30 cellular contexts compared by ENCODE assay signal in the genomic region with DNA sequence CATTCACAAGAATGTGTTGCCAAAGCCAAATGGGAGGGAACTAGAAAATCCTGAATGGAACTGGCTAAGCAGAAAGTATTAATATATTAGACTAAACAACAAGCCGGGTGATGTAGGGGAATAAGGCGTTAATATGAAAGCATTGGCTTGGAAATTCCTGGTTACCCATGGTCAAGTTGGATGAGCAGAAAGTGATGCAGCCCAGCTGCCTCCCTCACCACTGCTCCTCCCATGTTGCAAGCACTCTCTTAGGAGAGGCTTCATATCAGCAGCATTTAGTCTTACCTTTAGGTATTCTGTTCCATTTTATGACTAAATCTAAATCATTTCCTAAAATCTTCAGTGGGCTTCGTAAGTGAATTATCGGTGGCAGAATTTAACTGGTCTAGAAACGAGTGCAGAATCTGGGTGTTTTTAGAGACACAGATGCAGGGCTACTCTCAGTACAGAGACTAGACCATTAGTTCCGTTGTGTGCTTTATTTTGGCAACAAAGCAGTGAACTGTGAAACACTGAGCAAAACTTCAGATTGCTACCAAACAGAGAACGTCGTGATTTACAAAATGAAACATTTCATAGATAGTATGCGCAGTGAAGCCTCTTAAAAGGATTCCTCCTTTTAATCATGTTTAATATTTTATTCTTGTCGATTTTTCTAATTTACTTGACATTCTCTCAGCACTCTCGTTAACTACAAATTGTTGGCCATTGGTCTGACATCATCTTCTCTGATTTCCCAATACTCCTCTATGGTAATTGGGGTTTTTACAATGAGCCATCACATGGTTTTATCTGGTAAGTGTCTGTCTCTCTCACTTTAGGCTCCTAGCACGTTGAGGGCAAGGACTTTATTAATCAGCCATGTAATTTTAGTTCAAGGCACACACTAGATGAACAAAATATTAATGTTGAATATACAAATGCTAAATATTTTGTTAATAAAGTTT. TPM values are rescaled to one million over a fixed set of nuclear protein-coding genes. Genes with fewer than 3 reads are reported as not detected.
DNase-seq lines count a peak whose midpoint lies in the region; ATAC-seq and TF ChIP-seq lines count a peak whose summit lies in the region.
"Had no signal": no experiment of that assay in that cellular context is flagged by ENCODE, and none has a peak within 500 bp of the region (broad histone marks: within the 10 kb centered on the region; RNA-seq: fewer than 3 reads in every experiment).

No MANE protein-coding gene starts in this region.

- H2AFZ ChIP-seq in fibroblast of lung (ENCODE audit: low read length) = peak overlapping the region; percentile 18
- H2AFZ ChIP-seq: PC-9 had no signal

- DNase-seq in NOMO-1 treated with DMSO at 0.1 percent for 48 hours (lab: John Stamatoyannopoulos, UW; ENCODE audit: unreplicated experiment) = peak; percentile 37
- DNase-seq in NOMO-1 (lab: John Stamatoyannopoulos, UW; ENCODE audit: unreplicated experiment in 2 of 2) = no peak
- peak; percentile 82 for DNase-seq in NAMALWA (ENCODE audit: low spot score)
- peak in 1 of 2 donors; percentile 76 for DNase-seq in fibroblast of lung (ENCODE audit: low read depth in 2 of 2)
- no peak for DNase-seq in upper lobe of right lung
- DNase-seq in iPS-NIHi7 (ENCODE audit: extremely low spot score) = no peak
- DNase-seq in KG1 (lab: John Stamatoyannopoulos, UW) = no peak
- no peak for DNase-seq in WERI-Rb-1
- DNase-seq: 8988T; activated CD4-positive, alpha-beta T cell treated with anti-CD3 and anti-CD28 coated beads, Interleukin-2, amount 10 ng/mL, durations not matched to agents 24 days and 14 days; activated CD8-positive, alpha-beta memory T cell treated with anti-CD3 and anti-CD28 coated beads, Interleukin-2, amount 10 ng/mL, durations not matched to agents 7 days and 5 days; activated naive CD4-positive, alpha-beta T cell treated with anti-CD3 and anti-CD28 coated beads, Interleukin-2, amount 50 U/mL, for 16 hours; amygdala; CD8-positive, alpha-beta memory T cell; DMS153; effector memory CD8-positive, alpha-beta T cell; gastrocnemius medialis; H7; hypothalamus; left ventricle myocardium superior; NCI-H2081 treated with DMSO at 0.1 percent for 48 hours; NCI-H82; PC-9; psoas muscle; SHP77; T-cell had no signal

- no peak overlapping the region for H3K9ac ChIP-seq in fibroblast of lung (ENCODE audit: insufficient read depth, low read length)

- peak overlapping the region; percentile 48 for H3K4me2 ChIP-seq in fibroblast of lung (ENCODE audit: extremely low read depth, insufficient read depth, low read length)
- H3K4me2 ChIP-seq: PC-9 had no signal

- H3K4me1 ChIP-seq in fibroblast of lung (ENCODE audit: control insufficient read depth, extremely low read depth, insufficient read depth, low read length) (no peaks in the 10 kb centered on the region), upper lobe of right lung (peaks cover 5% of the 10 kb centered on the region)
- H3K4me1 ChIP-seq: gastrocnemius medialis, psoas muscle had no signal

- TF ChIP-seq CTCF in fibroblast of lung (conservative IDR thresholded peaks at IDR 0.05 in 1 of 2, IDR thresholded peaks at IDR 0.05 in 1 of 2; ENCODE audit: low read depth in 1 of 2, low read length in 2 of 2) (no peak), upper lobe of right lung (IDR thresholded peaks at IDR 0.05) (no peak), WERI-Rb-1 (IDR thresholded peaks at IDR 0.05; ENCODE audit: low read depth, low read length) (no peak)

- no peaks in the 10 kb centered on the region for H4K20me1 ChIP-seq in fibroblast of lung (ENCODE audit: control insufficient read depth, extremely low read depth, insufficient read depth, low read length)

- H3K27me3 ChIP-seq in fibroblast of lung (ENCODE audit: control insufficient read depth, insufficient read depth, low read length) = no peaks in the 10 kb centered on the region
- no peaks in the 10 kb centered on the region for H3K27me3 ChIP-seq in upper lobe of right lung
- H3K27me3 ChIP-seq in WERI-Rb-1 (ENCODE audit: insufficient read depth, low read depth, severe bottlenecking) = no peaks in the 10 kb centered on the region
- H3K27me3 ChIP-seq: gastrocnemius medialis had no signal

- H3K79me2 ChIP-seq in fibroblast of lung (ENCODE audit: control insufficient read depth, insufficient read depth, low read length) = no peaks in the 10 kb centered on the region

- no peaks in the 10 kb centered on the region for H3K36me3 ChIP-seq in fibroblast of lung (ENCODE audit: control insufficient read depth, insufficient read depth, low read length)
- H3K36me3 ChIP-seq in upper lobe of right lung = no peaks in the 10 kb centered on the region
- no peaks in the 10 kb centered on the region for H3K36me3 ChIP-seq in WERI-Rb-1
- H3K36me3 ChIP-seq: gastrocnemius medialis had no signal

- H3K27ac ChIP-seq in fibroblast of lung (ENCODE audit: insufficient read depth, low read length) = no peak overlapping the region
- H3K27ac ChIP-seq in upper lobe of right lung = peak overlapping the region; percentile 68
- H3K27ac ChIP-seq in WERI-Rb-1 = no peak overlapping the region
- H3K27ac ChIP-seq: coronary artery, gastrocnemius medialis, PC-9, psoas muscle had no signal

- intact Hi-C loops in upper lobe of right lung (cut with DNase I) = no loop called here

- peak overlapping the region in 2 of 4 experiments; percentile 32 to 35 for H3K4me3 ChIP-seq in fibroblast of lung (replicated peaks in 1 of 4; ENCODE audit: control extremely low read depth in 1 of 4, insufficient read depth in 1 of 4, low read depth in 3 of 4, low read length in 4 of 4)
- H3K4me3 ChIP-seq in upper lobe of right lung = no peak overlapping the region
- H3K4me3 ChIP-seq in WERI-Rb-1 (ENCODE audit: low read depth, low read length) = no peak overlapping the region
- H3K4me3 ChIP-seq: coronary artery, gastrocnemius medialis, PC-9, psoas muscle had no signal

- ATAC-seq in upper lobe of right lung = peak; percentile 60
- ATAC-seq: activated CD8-positive, alpha-beta memory T cell treated with anti-CD3 and anti-CD28 coated beads, Interleukin-2, amount 10 ng/mL, durations not matched to agents 7 days and 5 days; effector memory CD8-positive, alpha-beta T cell; gastrocnemius medialis; HepG2; left ventricle myocardium superior; psoas muscle; T-cell had no signal

- H3K9me3 ChIP-seq in fibroblast of lung (ENCODE audit: control insufficient read depth, insufficient read depth, low read depth, low read length) = no peaks in the 10 kb centered on the region
- no peaks in the 10 kb centered on the region for H3K9me3 ChIP-seq in upper lobe of right lung
- no peaks in the 10 kb centered on the region for H3K9me3 ChIP-seq in WERI-Rb-1 (ENCODE audit: severe bottlenecking)
- H3K9me3 ChIP-seq: gastrocnemius medialis, psoas muscle had no signal

RNA-seq across cellular contexts. Expression of gene HGF, which starts 22.0 kb away (rescaled TPM):
- total RNA-seq in fibroblast of lung = 108 and 243 TPM in 2 replicates
- 177 and 212 TPM in 2 replicates for polyA plus RNA-seq in fibroblast of lung
- 132 and 156 TPM in 2 replicates for polyA plus RNA-seq in fibroblast of lung (2012)
- polyA minus RNA-seq in fibroblast of lung (ENCODE audit: low replicate concordance) = 60.7 and 95.2 TPM in 2 replicates
- 26.5 TPM for total RNA-seq in upper lobe of right lung
- total RNA-seq: activated CD4-positive, alpha-beta T cell treated with anti-CD3 and anti-CD28 coated beads, Interleukin-2, amount 10 ng/mL, durations not matched to agents 24 days and 14 days; activated CD8-positive, alpha-beta memory T cell treated with anti-CD3 and anti-CD28 coated beads, Interleukin-2, amount 10 ng/mL, durations not matched to agents 7 days and 5 days; activated T-helper 1 cell treated with anti-CD3 and anti-CD28 coated beads, Interleukin-12 subunit alpha, Interleukin-12 subunit beta, Interleukin-2, Interleukin-4 antibody, amounts not matched to agents 30 ng/mL and 10 ng/mL and 1 ng/mL, durations not matched to agents 14 hours and 24 hours and 36 hours; CD8-positive, alpha-beta memory T cell; G401; H7; HepG2; PC-9 had no signal
- polyA plus RNA-seq: CD8-positive, alpha-beta memory T cell; HepG2 had no signal

Comparison
In these comparisons a context has a peak if more than half of its experiments do, and no peak if none do; other contexts are left out.
1. DNase-seq: peak in NOMO-1 treated with DMSO at 0.1 percent for 48 hours (single experiment) and NAMALWA (single experiment); none in NOMO-1 (0 of 2), upper lobe of right lung (single experiment), iPS-NIHi7 (single experiment), KG1 (single experiment) and WERI-Rb-1 (single experiment).